14 cellular contexts compared by ENCODE assay signal in the genomic region with DNA sequence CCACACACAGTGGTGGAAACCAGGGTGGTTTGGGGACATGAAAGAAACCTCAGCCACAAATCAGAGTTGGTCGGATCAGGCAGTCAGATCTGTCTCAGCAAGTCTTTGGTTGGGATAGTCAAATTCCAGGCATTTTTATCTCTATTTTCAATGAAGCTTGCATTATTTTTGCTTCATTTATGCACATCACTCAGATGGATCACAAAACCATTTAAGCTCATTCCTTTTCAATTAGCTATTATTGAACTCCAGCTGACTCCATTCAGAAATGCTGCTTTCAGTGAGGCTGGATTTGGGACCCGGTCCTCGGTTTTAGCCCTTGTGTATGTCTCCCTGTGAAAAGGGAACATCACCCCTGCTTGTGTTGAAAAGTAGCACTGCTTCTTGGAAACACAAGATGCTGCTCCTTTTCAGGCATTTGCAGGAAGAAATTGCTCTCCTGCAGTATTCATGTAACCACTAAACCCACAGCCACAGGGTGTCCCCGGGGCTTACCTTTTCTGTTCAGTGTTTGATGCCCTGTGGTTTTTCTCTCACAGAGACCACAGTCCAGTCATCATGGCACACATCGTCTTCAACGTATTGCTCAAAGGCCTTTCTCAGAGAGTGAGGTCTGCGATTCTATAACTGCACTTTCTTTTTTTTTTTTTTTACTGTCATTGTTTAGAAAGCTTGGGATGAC.
A peak's percentile ranks its signal among the peaks of the same experiment; 100 is the strongest.
DNase-seq lines count a peak whose midpoint lies in the region; ATAC-seq and TF ChIP-seq lines count a peak whose summit lies in the region.
"Had no signal": no experiment of that assay in that cellular context is flagged by ENCODE, and none has a peak within 500 bp of the region (broad histone marks: within the 10 kb centered on the region; RNA-seq: fewer than 3 reads in every experiment).

No MANE protein-coding gene starts in this region.

- H2AFZ ChIP-seq in hepatocyte: no peak overlapping the region

- peak overlapping the region; percentile 57 for H3K27ac ChIP-seq in hepatocyte
- H3K27ac ChIP-seq: cardiac muscle cell, prostate gland had no signal

- H4K20me1 ChIP-seq in hepatocyte (ENCODE audit: insufficient read depth, poor library complexity, severe bottlenecking): no peaks in the 10 kb centered on the region

- H3K4me1 ChIP-seq in hepatocyte (ENCODE audit: insufficient read depth): peaks cover 9% of the 10 kb centered on the region
- H3K4me1 ChIP-seq: prostate gland had no signal

- H3K9me2 ChIP-seq in hepatocyte (replicated peaks; ENCODE audit: insufficient read depth): no peaks in the 10 kb centered on the region

- H3K36me3 ChIP-seq in hepatocyte (replicated peaks; ENCODE audit: insufficient read depth, low read depth): no peaks in the 10 kb centered on the region
- H3K36me3 ChIP-seq: cardiac muscle cell, prostate gland had no signal

- H3K4me2 ChIP-seq in hepatocyte: no peak overlapping the region

- TF ChIP-seq CTCF in hepatocyte (IDR thresholded peaks at IDR 0.05; ENCODE audit: poor library complexity) (no peak), GM10266 (IDR thresholded peaks at IDR 0.05; ENCODE audit: control insufficient read depth, insufficient read depth, low read depth, missing control alignments) (no peak)

- H3K27me3 ChIP-seq in hepatocyte: no peaks in the 10 kb centered on the region
- H3K27me3 ChIP-seq: cardiac muscle cell had no signal

- no peak overlapping the region for H3K4me3 ChIP-seq in hepatocyte
- H3K4me3 ChIP-seq: cardiac muscle cell, prostate gland had no signal

- no peaks in the 10 kb centered on the region for H3K79me2 ChIP-seq in hepatocyte

- 58% methylated on average over 7 of the region's 7 CpGs for WGBS in hepatocyte (ENCODE audit: low lambda C conversion rate, missing lambda C conversion rate)

- peak; percentile 69 for ATAC-seq in HG03175 (IDR thresholded peaks at IDR 0.05; ENCODE audit: unreplicated experiment)
- ATAC-seq in GM21825 (IDR thresholded peaks at IDR 0.05; ENCODE audit: unreplicated experiment): no peak

- peak; percentile 82 for DNase-seq in Daoy (ENCODE audit: low read depth)
- DNase-seq in SW480 (ENCODE audit: low spot score): peak; percentile 52
- no peak for DNase-seq in hepatocyte (ENCODE audit: low spot score)
- no peak for DNase-seq in GM10266 (ENCODE audit: extremely low spot score)
- no peak for DNase-seq in T-helper 9 cell
- DNase-seq in SK-N-DZ (ENCODE audit: low spot score): no peak
- DNase-seq: activated CD4-positive, alpha-beta T cell treated with anti-CD3 and anti-CD28 coated beads, Interleukin-2, amount 10 ng/mL, durations not matched to agents 7 days and 5 days; NCI-H510A; stimulated activated CD4-positive, alpha-beta T cell treated with anti-CD3 and anti-CD28 coated beads, Interleukin-4, amount 100 ng/mL, for 1 hour; stimulated activated naive CD4-positive, alpha-beta T cell had no signal

- no peaks in the 10 kb centered on the region for H3K9me3 ChIP-seq in hepatocyte (ENCODE audit: low read depth)
- H3K9me3 ChIP-seq: prostate gland had no signal

Comparison
In these comparisons a context has a peak if more than half of its experiments do, and no peak if none do; other contexts are left out.
1. DNase-seq: peak in Daoy (single experiment) and SW480 (single experiment); none in hepatocyte (single experiment), GM10266 (single experiment), T-helper 9 cell (single experiment) and SK-N-DZ (single experiment).